In genomic region chr10:6270951-6271350, GRCh38 we compare ENCODE assay signal across 15 cellular contexts.
DNase-seq lines count a peak whose midpoint lies in the region; ATAC-seq, FAIRE-seq and TF ChIP-seq lines count a peak whose summit lies in the region.
"Had no signal": no experiment of that assay in that cellular context is flagged by ENCODE, and none has a peak within 500 bp of the region (broad histone marks: within the 10 kb centered on the region; RNA-seq: fewer than 3 reads in every experiment).

No MANE protein-coding gene starts in this region.

- no peaks in the 10 kb centered on the region for H3K27me3 Mint-ChIP-seq in IgD-negative memory B cell
- no peaks in the 10 kb centered on the region for H3K27me3 Mint-ChIP-seq in naive thymus-derived CD4-positive, alpha-beta T cell

- H3K9me3 ChIP-seq in A549 = no peaks in the 10 kb centered on the region
- H3K9me3 ChIP-seq in naive thymus-derived CD4-positive, alpha-beta T cell (ENCODE audit: control insufficient read depth in 2 of 3, low read length in 3 of 3) = no peaks in the 10 kb centered on the region
- H3K9me3 ChIP-seq in prostate gland = no peaks in the 10 kb centered on the region
- H3K9me3 ChIP-seq: heart right ventricle had no signal

- H3K4me1 Mint-ChIP-seq in IgD-negative memory B cell = peaks cover 19 to 28% (median 22%) of the 10 kb centered on the region in 3 donors
- H3K4me1 Mint-ChIP-seq in naive thymus-derived CD4-positive, alpha-beta T cell = peaks cover 27 to 71% (median 31%) of the 10 kb centered on the region in 7 donors

- no peaks in the 10 kb centered on the region for H3K9me3 Mint-ChIP-seq in IgD-negative memory B cell
- peaks cover 0 to 3% (median 0%) of the 10 kb centered on the region in 11 donors for H3K9me3 Mint-ChIP-seq in naive thymus-derived CD4-positive, alpha-beta T cell
- H3K9me3 Mint-ChIP-seq: GM23338 had no signal

- H3K27ac ChIP-seq in A549 (peak overlapping the region; percentile 14 to 100; a peak in 2 of 6 replicates), caudate nucleus (ENCODE audit: low read depth, low read length) (peak overlapping the region; percentile 32), prostate gland (no peak overlapping the region)
- H3K27ac ChIP-seq in naive thymus-derived CD4-positive, alpha-beta T cell (ENCODE audit: low read depth, low read length) = no peak overlapping the region

- DNase-seq in A549 (ENCODE audit: low read depth in 1 of 2, low spot score in 1 of 2) = no peak
- peak in 3 of 61 donors; percentile 10 to 21 (median 20) for DNase-seq in caudate nucleus (lab: John Stamatoyannopoulos, UW)
- DNase-seq in naive thymus-derived CD4-positive, alpha-beta T cell = no peak
- no peak for DNase-seq in prostate gland (ENCODE audit: low spot score)
- no peak for DNase-seq in NCI-H128 (lab: John Stamatoyannopoulos, UW; ENCODE audit: unreplicated experiment)
- DNase-seq: erythroblast, heart right ventricle, left ventricle myocardium superior, occipital lobe, Right ventricle myocardium superior had no signal

- ATAC-seq in A549 = no peak
- no peak for ATAC-seq in naive thymus-derived CD4-positive, alpha-beta T cell
- ATAC-seq in GM19467 (IDR thresholded peaks at IDR 0.05; ENCODE audit: unreplicated experiment) = no peak
- ATAC-seq in GM19351 (IDR thresholded peaks at IDR 0.05; ENCODE audit: unreplicated experiment) = no peak
- ATAC-seq: GM23338, heart right ventricle, left ventricle myocardium superior had no signal

- TF ChIP-seq EP300 in A549 (IDR thresholded peaks at IDR 0.05) = no peak

- H3K36me3 Mint-ChIP-seq in IgD-negative memory B cell = peaks cover 4% of the 10 kb centered on the region
- H3K36me3 Mint-ChIP-seq in naive thymus-derived CD4-positive, alpha-beta T cell = peaks cover 0 to 23% (median 0%) of the 10 kb centered on the region in 5 donors

- no peak for TF ChIP-seq POLR2A in A549 (IDR thresholded peaks at IDR 0.05; ENCODE audit: low read length)
- TF ChIP-seq POLR2A in prostate gland (IDR thresholded peaks at IDR 0.05) = no peak

- intact Hi-C loops in naive thymus-derived CD4-positive, alpha-beta T cell (cut with micrococcal nuclease) = loop anchor here (1.0 to 5.0 kb wide), 5 partner anchors 20 to 77 kb away; partner anchors contain the start of gene PFKFB3 (in 1 of the 2)
- intact Hi-C loops in prostate gland (cut with DNase I) = no loop called here

- no peaks in the 10 kb centered on the region for H3K36me3 ChIP-seq in naive thymus-derived CD4-positive, alpha-beta T cell (ENCODE audit: control insufficient read depth in 2 of 3, insufficient read depth in 3 of 3, low read length in 3 of 3)
- H3K36me3 ChIP-seq in prostate gland = no peaks in the 10 kb centered on the region
- H3K36me3 ChIP-seq: heart right ventricle had no signal

- H3K27me3 ChIP-seq in naive thymus-derived CD4-positive, alpha-beta T cell (ENCODE audit: control insufficient read depth in 2 of 2, insufficient read depth in 2 of 2, low read length in 2 of 2) = no peaks in the 10 kb centered on the region
- H3K27me3 ChIP-seq in prostate gland (replicated peaks; ENCODE audit: insufficient read depth) = no peaks in the 10 kb centered on the region
- H3K27me3 ChIP-seq: heart right ventricle had no signal

- H3K4me3 ChIP-seq in A549 (no peak overlapping the region), prostate gland (no peak overlapping the region)
- no peak overlapping the region for H3K4me3 ChIP-seq in naive thymus-derived CD4-positive, alpha-beta T cell (ENCODE audit: low read length)
- H3K4me3 ChIP-seq: GM23338, heart right ventricle had no signal

- peak overlapping the region in 2 of 3 donors; percentile 50 to 58 for H3K27ac Mint-ChIP-seq in IgD-negative memory B cell
- peak overlapping the region in 8 of 9 donors; percentile 70 to 94 (median 86) for H3K27ac Mint-ChIP-seq in naive thymus-derived CD4-positive, alpha-beta T cell
- H3K27ac Mint-ChIP-seq: GM23338 had no signal

- no peak for TF ChIP-seq CTCF in A549 (IDR thresholded peaks at IDR 0.05)
- TF ChIP-seq CTCF in prostate gland (IDR thresholded peaks at IDR 0.05) = no peak

- 93% methylated on average over 7 of the region's 7 CpGs for WGBS in A549 (ENCODE audit: missing lambda C conversion rate)
- WGBS in prostate gland = 77% methylated on average over 7 of the region's 7 CpGs

- peak overlapping the region in 1 of 4 donors; percentile 0 for H3K4me3 Mint-ChIP-seq in IgD-negative memory B cell
- peak overlapping the region in 3 of 10 donors; percentile 11 to 72 (median 31) for H3K4me3 Mint-ChIP-seq in naive thymus-derived CD4-positive, alpha-beta T cell
- H3K4me3 Mint-ChIP-seq: GM23338 had no signal

- H3K4me1 ChIP-seq in A549 = peaks cover 36% of the 10 kb centered on the region
- peaks cover 7 to 36% of the 10 kb centered on the region in 2 donors for H3K4me1 ChIP-seq in naive thymus-derived CD4-positive, alpha-beta T cell (ENCODE audit: control insufficient read depth in 2 of 2, insufficient read depth in 2 of 2, low read length in 2 of 2)
- no peaks in the 10 kb centered on the region for H3K4me1 ChIP-seq in prostate gland (replicated peaks)

- no peak for FAIRE-seq in A549 (lab: Jason Lieb, UNC)
- FAIRE-seq: TTC549 had no signal

- TF ChIP-seq RAD21 in A549 (conservative IDR thresholded peaks at IDR 0.05 in 1 of 2, IDR thresholded peaks at IDR 0.05 in 1 of 2) = no peak

- CTCF ChIA-PET in A549 (lab: Yijun Ruan, JAX) = interaction anchor here (1.0 to 2.0 kb wide), 2 partner anchors 9 to 131 kb away, joined by 3 to 6 read pairs; no protein-coding TSS in a partner anchor
- CTCF ChIA-PET in naive thymus-derived CD4-positive, alpha-beta T cell (lab: Charles Lee) = no interaction called here

- no peak overlapping the region for H3K4me2 ChIP-seq in A549
- H3K4me2 ChIP-seq: GM23338 had no signal

- POLR2A ChIA-PET in A549 (lab: Yijun Ruan, JAX) = no interaction called here
- POLR2A ChIA-PET in naive thymus-derived CD4-positive, alpha-beta T cell (lab: Charles Lee) = interaction anchor here (1.7 kb wide), 1 partner anchor 77 kb away, joined by 3 read pairs; no protein-coding TSS in a partner anchor

TF ChIP-seq in A549, 52 proteins besides CTCF, POLR2A, EP300 and RAD21:
- TF ChIP-seq HEYL (CRISPR knock-in tag; IDR thresholded peaks at IDR 0.05) (no peak), ELK1 (IDR thresholded peaks at IDR 0.05; ENCODE audit: low read depth, low read length) (no peak)

Comparison
In these comparisons a context has a peak if more than half of its experiments do, and no peak if none do; other contexts are left out.
1. H3K27ac ChIP-seq: peak in A549 (2 of 2) and caudate nucleus (single experiment); none in naive thymus-derived CD4-positive, alpha-beta T cell (single experiment) and prostate gland (0 of 2).